ENCODE assay signal across 12 cellular contexts in the genomic region with DNA sequence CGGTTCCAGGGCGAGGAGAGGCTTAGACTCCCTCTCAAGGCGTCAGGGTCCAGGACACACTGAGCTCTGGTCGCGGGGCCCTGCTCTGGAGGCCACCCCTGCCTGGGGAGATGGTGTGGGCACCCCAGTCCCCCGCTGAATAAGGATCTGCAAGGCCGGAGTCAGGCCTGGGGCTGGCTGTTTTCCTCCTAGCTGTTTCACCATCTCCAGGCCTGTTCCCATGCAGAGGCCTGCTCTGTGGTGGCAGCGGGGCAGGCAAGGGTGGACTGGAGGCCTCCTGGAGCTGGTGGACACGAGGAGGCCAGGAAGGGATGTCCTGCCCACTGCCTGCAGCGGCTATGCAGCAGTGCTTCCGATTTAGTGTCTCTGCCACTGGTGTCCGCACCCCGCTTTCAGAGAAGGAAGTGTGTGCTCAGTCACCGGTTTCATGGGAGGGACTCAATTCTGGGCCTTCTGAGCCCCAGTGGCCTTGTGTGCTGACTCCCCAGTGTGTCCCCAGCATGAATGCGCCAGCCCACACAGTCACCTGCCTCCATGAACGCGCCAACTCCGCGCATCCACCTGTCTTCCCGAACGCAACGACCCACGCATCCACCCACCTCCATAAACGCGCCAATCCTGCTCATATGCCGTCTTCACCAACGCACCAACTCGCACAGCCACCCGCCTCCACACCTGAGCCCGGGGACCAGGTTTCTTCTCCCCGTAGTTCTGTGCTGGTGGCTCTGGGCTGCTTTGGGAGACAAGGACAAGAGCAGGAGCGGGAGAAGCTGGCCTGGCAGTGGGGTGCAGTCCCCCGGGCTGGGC. TPM values are rescaled to one million over a fixed set of nuclear protein-coding genes. Genes with fewer than 3 reads are reported as not detected.
DNase-seq lines count a peak whose midpoint lies in the region; ATAC-seq and TF ChIP-seq lines count a peak whose summit lies in the region.
"Had no signal": no experiment of that assay in that cellular context is flagged by ENCODE, and none has a peak within 500 bp of the region (broad histone marks: within the 10 kb centered on the region; RNA-seq: fewer than 3 reads in every experiment).

No MANE protein-coding gene starts in this region.

- DNase-seq in SK-N-SH (no peak), RWPE1 (ENCODE audit: low spot score) (no peak), right cardiac atrium (peak; percentile 41 to 65 (median 63)), AG08396 (ENCODE audit: low spot score) (no peak), GDM1 (lab: John Stamatoyannopoulos, UW) (no peak)
- no peak for DNase-seq in stimulated activated naive B cell treated with anti-CD40 and anti-IgM and Interleukin-4, amounts not matched to agents 10 μg/mL and 1 μg/mL and 100 μg/mL, for 72 hours
- DNase-seq: Kasumi-1 had no signal

- H3K9ac ChIP-seq in SK-N-SH: no peak overlapping the region; the same call in 1 of the 2 replicates

- H3K9me3 ChIP-seq in SK-N-SH (no peaks in the 10 kb centered on the region), right cardiac atrium (ENCODE audit: control insufficient read depth, low read length) (no peaks in the 10 kb centered on the region)

- H4K20me1 ChIP-seq in SK-N-SH (ENCODE audit: insufficient read depth): peaks cover 29% of the 10 kb centered on the region

- CTCF ChIA-PET in SK-N-SH (lab: Yijun Ruan, JAX) (interaction anchor here (1.8 to 8.8 kb wide), 3 partner anchors 15 to 37 kb away, joined by 5 to 101 read pairs (median 46); a partner anchor contains a TSS), RWPE1 (lab: Yijun Ruan, JAX) (no interaction called here)

- TF ChIP-seq RAD21 in SK-N-SH (IDR thresholded peaks at IDR 0.05; ENCODE audit: low read length): no peak

- H3K4me1 ChIP-seq in SK-N-SH (ENCODE audit: control insufficient read depth in 1 of 2, insufficient read depth in 2 of 2, low read depth in 1 of 2, low read length in 1 of 2) (peaks cover 11 to 14% of the 10 kb centered on the region in 2 experiments; a peak in 3 of 4 replicates), right cardiac atrium (ENCODE audit: control insufficient read depth, insufficient read depth, low read length) (peaks cover 1% of the 10 kb centered on the region)

- peaks cover 33% of the 10 kb centered on the region for H3K79me2 ChIP-seq in SK-N-SH (ENCODE audit: insufficient read depth)

- H3K27me3 ChIP-seq in SK-N-SH (ENCODE audit: insufficient read depth) (no peaks in the 10 kb centered on the region), right cardiac atrium (ENCODE audit: control insufficient read depth, insufficient read depth) (no peaks in the 10 kb centered on the region)

- H3K4me3 Mint-ChIP-seq in stimulated activated naive B cell treated with anti-CD40 and anti-IgM and Interleukin-4, amounts not matched to agents 10 μg/mL and 1 μg/mL and 100 μg/mL, for 72 hours: peak overlapping the region; percentile 76 to 89

- H3K27ac ChIP-seq in SK-N-SH (ENCODE audit: low read depth in 2 of 2, low read length in 1 of 2) (peak overlapping the region in 1 of 2 experiments; percentile 70; a peak in 3 of 4 replicates), RWPE1 (peak overlapping the region; percentile 94), right cardiac atrium (ENCODE audit: low read length) (no peak overlapping the region)
- H3K27ac ChIP-seq: SK-N-MC had no signal

- H3K4me3 ChIP-seq in SK-N-SH (ENCODE audit: low read depth in 2 of 2, low read length in 1 of 2): no peak overlapping the region
- no peak overlapping the region for H3K4me3 ChIP-seq in right cardiac atrium (ENCODE audit: low read length)
- H3K4me3 ChIP-seq: SK-N-MC had no signal

- no peak for TF ChIP-seq EP300 in SK-N-SH (IDR thresholded peaks at IDR 0.05; ENCODE audit: borderline replicate concordance in 1 of 2, low read depth in 1 of 2, low read length in 1 of 2)

- H3K27me3 Mint-ChIP-seq in stimulated activated naive B cell treated with anti-CD40 and anti-IgM and Interleukin-4, amounts not matched to agents 10 μg/mL and 1 μg/mL and 100 μg/mL, for 72 hours: no peaks in the 10 kb centered on the region

- H3K9me3 Mint-ChIP-seq in stimulated activated naive B cell treated with anti-CD40 and anti-IgM and Interleukin-4, amounts not matched to agents 10 μg/mL and 1 μg/mL and 100 μg/mL, for 72 hours: no peaks in the 10 kb centered on the region

- TF ChIP-seq CTCF in SK-N-SH (IDR thresholded peaks at IDR 0.05): no peak
- TF ChIP-seq CTCF in RWPE1 (conservative IDR thresholded peaks at IDR 0.05; ENCODE audit: low read depth): no peak

- no peaks in the 10 kb centered on the region for H3K9me2 ChIP-seq in SK-N-SH

- POLR2A ChIA-PET in SK-N-SH (lab: Yijun Ruan, JAX): interaction anchor here (1.1 to 2.5 kb wide), 2 partner anchors 11 to 15 kb away, joined by 3 to 6 read pairs; a partner anchor contains a TSS
- POLR2A ChIA-PET in RWPE1 (lab: Yijun Ruan, JAX; ENCODE audit: low non-redundant PET): interaction anchor here (0.6 kb wide), 1 partner anchor 161 kb away, joined by 7 read pairs; no protein-coding TSS in a partner anchor

- peaks cover 26 to 38% of the 10 kb centered on the region in 2 donors for H3K36me3 Mint-ChIP-seq in stimulated activated naive B cell treated with anti-CD40 and anti-IgM and Interleukin-4, amounts not matched to agents 10 μg/mL and 1 μg/mL and 100 μg/mL, for 72 hours

- peaks cover 14 to 18% of the 10 kb centered on the region in 2 experiments for H3K36me3 ChIP-seq in SK-N-SH (replicated peaks in 1 of 2; ENCODE audit: control insufficient read depth in 1 of 2, insufficient read depth in 2 of 2, low read length in 1 of 2)

- ATAC-seq in SK-N-SH treated with all-trans-retinoic acid at 6 μM for 48 hours (no peak), right cardiac atrium (no peak), HG02981 (IDR thresholded peaks at IDR 0.05; ENCODE audit: unreplicated experiment) (no peak)
- ATAC-seq in stimulated activated naive B cell treated with anti-CD40 and anti-IgM and Interleukin-4, amounts not matched to agents 10 μg/mL and 1 μg/mL and 100 μg/mL, for 72 hours (replicated peaks): no peak

- 95% methylated on average over 29 of the region's 33 CpGs for WGBS in SK-N-SH (ENCODE audit: low lambda C conversion rate)
- WGBS in right cardiac atrium: 94% methylated on average over 33 of the region's 33 CpGs

- H2AFZ ChIP-seq in SK-N-SH (ENCODE audit: low read depth): no peak overlapping the region

- intact Hi-C loops in right cardiac atrium (cut with DNase I): no loop called here

- peak overlapping the region; percentile 84 for H3K27ac Mint-ChIP-seq in stimulated activated naive B cell treated with anti-CD40 and anti-IgM and Interleukin-4, amounts not matched to agents 10 μg/mL and 1 μg/mL and 100 μg/mL, for 72 hours

- peak overlapping the region; percentile 99 for H3K4me2 ChIP-seq in SK-N-SH

- H3K4me1 Mint-ChIP-seq in stimulated activated naive B cell treated with anti-CD40 and anti-IgM and Interleukin-4, amounts not matched to agents 10 μg/mL and 1 μg/mL and 100 μg/mL, for 72 hours: peaks cover 45 to 56% of the 10 kb centered on the region in 2 donors

- H3F3A ChIP-seq in SK-N-SH (replicated peaks; ENCODE audit: insufficient read depth): peaks cover 19% of the 10 kb centered on the region

TF ChIP-seq in SK-N-SH, 30 proteins besides CTCF, POLR2A, EP300 and RAD21 (continues in another document):
- TF ChIP-seq, protein P1, sequence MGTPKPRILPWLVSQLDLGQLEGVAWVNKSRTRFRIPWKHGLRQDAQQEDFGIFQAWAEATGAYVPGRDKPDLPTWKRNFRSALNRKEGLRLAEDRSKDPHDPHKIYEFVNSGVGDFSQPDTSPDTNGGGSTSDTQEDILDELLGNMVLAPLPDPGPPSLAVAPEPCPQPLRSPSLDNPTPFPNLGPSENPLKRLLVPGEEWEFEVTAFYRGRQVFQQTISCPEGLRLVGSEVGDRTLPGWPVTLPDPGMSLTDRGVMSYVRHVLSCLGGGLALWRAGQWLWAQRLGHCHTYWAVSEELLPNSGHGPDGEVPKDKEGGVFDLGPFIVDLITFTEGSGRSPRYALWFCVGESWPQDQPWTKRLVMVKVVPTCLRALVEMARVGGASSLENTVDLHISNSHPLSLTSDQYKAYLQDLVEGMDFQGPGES (IDR thresholded peaks at IDR 0.05; ENCODE audit: low read depth, low read length): no peak
- TF ChIP-seq YY1 (IDR thresholded peaks at IDR 0.05; ENCODE audit: low read depth): no peak
- no peak for TF ChIP-seq SIN3A (IDR thresholded peaks at IDR 0.05; ENCODE audit: borderline replicate concordance, low read depth, low read length)

TF ChIP-seq in SK-N-SH treated with all-trans-retinoic acid at 6 μM for 48 hours, 23 proteins besides CTCF, POLR2A, EP300 and RAD21:
- no peak for TF ChIP-seq RARB (CRISPR knock-in tag; IDR thresholded peaks at IDR 0.05)
- no peak for TF ChIP-seq ZNF70 (CRISPR knock-in tag; IDR thresholded peaks at IDR 0.05)

RNA-seq across cellular contexts. Expression of a gene that starts 14.5 kb away (rescaled TPM):
- 1.4 and 2.0 TPM in 2 replicates for polyA plus RNA-seq in SK-N-SH (2012; rRNA removed)
- polyA plus RNA-seq in SK-N-SH (2012; cell fraction: cytosol; rRNA removed): 0.95 and 1.3 TPM in 2 replicates
- 1.5 and 2.0 TPM in 2 replicates for polyA plus RNA-seq in SK-N-SH (2012; cell fraction: nucleus; rRNA removed)
- total RNA-seq in right cardiac atrium: 10 to 100 TPM in 2 of 4 donors, 1 to 10 TPM in 2; 4.2 to 19.7 (median 14.1) TPM
- polyA plus RNA-seq in right cardiac atrium: 17.3 TPM

RNA-seq across cellular contexts. Expression of a gene that starts 46.9 kb away (rescaled TPM):
- 0.06 and 0.10 TPM in 2 replicates for polyA plus RNA-seq in SK-N-SH (2012; rRNA removed)
- 0.03 TPM in 1 of 2 replicates, not detected in the other for polyA plus RNA-seq in SK-N-SH (2012; cell fraction: cytosol; rRNA removed)
- polyA plus RNA-seq in SK-N-SH (2012; cell fraction: nucleus; rRNA removed): 0.38 and 0.48 TPM in 2 replicates
- total RNA-seq in right cardiac atrium: not detected
- polyA plus RNA-seq in right cardiac atrium: not detected
- total RNA-seq: glomerular endothelial cell, subcutaneous adipose tissue had no signal

RNA-seq across cellular contexts. Expression of a gene that starts 54.5 kb away (rescaled TPM):
- polyA plus RNA-seq in SK-N-SH (2012; rRNA removed) (7.6 TPM in 2 replicates), right cardiac atrium (5.8 TPM)
- 6.4 and 7.5 TPM in 2 replicates for polyA plus RNA-seq in SK-N-SH (2012; cell fraction: cytosol; rRNA removed)
- polyA plus RNA-seq in SK-N-SH (2012; cell fraction: nucleus; rRNA removed): 15.5 and 19.8 TPM in 2 replicates
- 1 to 10 TPM; 6.3 to 8.8 (median 7.8) TPM for total RNA-seq in right cardiac atrium

RNA-seq across cellular contexts. Expression of a gene that starts 58.1 kb away (rescaled TPM):
- polyA plus RNA-seq in SK-N-SH (2012; rRNA removed) (4.0 and 6.4 TPM in 2 replicates), right cardiac atrium (3.6 TPM)
- polyA plus RNA-seq in SK-N-SH (2012; cell fraction: cytosol; rRNA removed): 2.2 and 4.1 TPM in 2 replicates
- polyA plus RNA-seq in SK-N-SH (2012; cell fraction: nucleus; rRNA removed): 4.3 and 5.5 TPM in 2 replicates
- total RNA-seq in right cardiac atrium: 1 to 10 TPM; 3.0 to 6.7 (median 4.5) TPM

Comparison
In these comparisons a context has a peak if more than half of its experiments do, and no peak if none do; other contexts are left out.
1. DNase-seq: peak in right cardiac atrium (3 of 3); none in SK-N-SH (single experiment), RWPE1 (single experiment), stimulated activated naive B cell treated with anti-CD40 and anti-IgM and Interleukin-4, amounts not matched to agents 10 μg/mL and 1 μg/mL and 100 μg/mL, for 72 hours (single experiment), AG08396 (single experiment) and GDM1 (single experiment).